1 cellular context compared by ENCODE assay signal in genomic region chr1:172929006-172929405, GRCh38.
A peak's percentile ranks its signal among the peaks of the same experiment; 100 is the strongest.
TF ChIP-seq lines count a peak whose summit lies in the region.

No MANE protein-coding gene starts in this region.

TF ChIP-seq in IMR-90, 13 proteins besides CTCF, POLR2A, EP300 and RAD21:
- 0 out of 2 replicates have a peak, but pooled peaks have one; percentile 20 for TF ChIP-seq CEBPB (IDR thresholded peaks at IDR 0.05; ENCODE audit: low read depth, low read length)
- no peak for TF ChIP-seq MAZ (IDR thresholded peaks at IDR 0.05; ENCODE audit: borderline replicate concordance, low read depth, low read length)
- no peak for TF ChIP-seq FOS (IDR thresholded peaks at IDR 0.05; ENCODE audit: low read depth, low read length)
TF ChIP-seq in IMR-90: peak in this region for 1.
